26 cellular contexts compared by ENCODE assay signal in the genomic region with DNA sequence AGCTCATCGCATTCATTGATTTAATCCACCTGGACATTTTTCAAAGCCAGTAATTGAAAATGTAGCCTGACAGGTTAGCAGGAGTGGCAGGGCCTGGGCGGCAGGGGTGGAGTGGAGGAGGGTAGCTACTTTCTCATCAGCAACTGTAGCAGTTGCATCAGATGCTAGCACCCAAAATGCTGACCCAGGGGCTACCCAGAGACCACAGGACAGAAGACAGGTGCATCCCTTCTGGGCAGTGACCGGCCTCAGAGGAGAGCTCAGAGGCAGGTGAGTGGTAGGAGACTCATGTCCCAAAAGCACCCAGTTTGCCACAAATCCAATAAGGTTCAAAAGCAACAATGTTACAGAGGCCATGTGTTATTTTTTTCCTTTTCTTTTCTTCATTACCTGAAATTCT.
"Had no signal": no experiment of that assay in that cellular context is flagged by ENCODE, and none has a peak within 500 bp of the region (broad histone marks: within the 10 kb centered on the region; RNA-seq: fewer than 3 reads in every experiment).

No MANE protein-coding gene starts in this region.

- H3K36me3 ChIP-seq: brain microvascular endothelial cell, cardiac muscle cell, WERI-Rb-1 had no signal

- H3K9ac ChIP-seq: KMS-11 had no signal

- H3K4me2 ChIP-seq: KMS-11 had no signal

- H3K27me3 ChIP-seq: brain microvascular endothelial cell, cardiac muscle cell had no signal

- DNase-seq: activated CD4-positive, alpha-beta T cell treated with anti-CD3 and anti-CD28 coated beads for 36 hours; activated CD8-positive, alpha-beta memory T cell treated with anti-CD3 and anti-CD28 coated beads, Interleukin-2, amount 50 U/mL, for 4 hours; activated CD8-positive, alpha-beta T cell treated with anti-CD3 and anti-CD28 coated beads for 36 hours; activated gamma-delta T cell treated with Interleukin-2 at 50 U/mL for 16 hours; activated naive CD4-positive, alpha-beta T cell treated with anti-CD3 and anti-CD28 coated beads, Interleukin-2, amount 10 ng/mL, durations not matched to agents 7 days and 5 days; activated naive CD8-positive, alpha-beta T cell treated with anti-CD3 and anti-CD28 coated beads for 36 hours; activated T-cell treated with anti-CD3 and anti-CD28 coated beads, Interleukin-2, amount 50 U/mL, for 72 hours; brain microvascular endothelial cell; cerebellar nuclear complex; MV-4-11; NCI-H1092 treated with DMSO at 0.1 percent for 48 hours; NCI-H1436 treated with DMSO at 0.1 percent for 48 hours; NCI-H1930; NCI-H2171; NCI-H2227 treated with DMSO at 0.1 percent for 48 hours; NCI-H446 treated with DMSO at 0.1 percent for 48 hours; NCI-H524 treated with DMSO at 0.1 percent for 48 hours; PC-3; SIG-M5; T-cell; T-helper 2 cell; T1000; WERI-Rb-1 had no signal

- H3K27ac ChIP-seq: brain microvascular endothelial cell, cardiac muscle cell, KMS-11, SK-N-MC, WERI-Rb-1 had no signal

- H3K4me3 ChIP-seq: cardiac muscle cell, SK-N-MC had no signal
